Comparison of ENCODE assay signal across 8 cellular contexts in genomic region chr17:38870259-38871165, GRCh38. TPM values are rescaled to one million over a fixed set of nuclear protein-coding genes. Genes with fewer than 3 reads are reported as not detected.
DNase-seq lines count a peak whose midpoint lies in the region; ATAC-seq and TF ChIP-seq lines count a peak whose summit lies in the region.

No MANE protein-coding gene starts in this region.

- peaks cover 54% of the 10 kb centered on the region for H3K4me1 ChIP-seq in adipocyte (ENCODE audit: control insufficient read depth, insufficient read depth, low read length)
- H3K4me1 ChIP-seq in left ventricle myocardium inferior = peaks cover 71% of the 10 kb centered on the region
- peaks cover 40% of the 10 kb centered on the region for H3K4me1 ChIP-seq in rectal smooth muscle tissue (ENCODE audit: control insufficient read depth, insufficient read depth, low read length)

- intact Hi-C loops in left ventricle myocardium inferior (cut with micrococcal nuclease) = no loop called here

- DNase-seq in GM10266 (ENCODE audit: extremely low spot score) (peak; percentile 81), HT1080 (ENCODE audit: low read depth) (peak; percentile 56), T follicular helper cell (ENCODE audit: low read depth) (peak; percentile 50), adipocyte (ENCODE audit: low read depth) (peak; percentile 81), left ventricle myocardium inferior (peak; percentile 79), NCI-H128 (lab: John Stamatoyannopoulos, UW; ENCODE audit: unreplicated experiment) (no peak)

- H3K27me3 ChIP-seq in adipocyte (replicated peaks; ENCODE audit: control insufficient read depth, insufficient read depth, low read length) (no peaks in the 10 kb centered on the region), left ventricle myocardium inferior (ENCODE audit: low read depth) (no peaks in the 10 kb centered on the region), rectal smooth muscle tissue (ENCODE audit: control insufficient read depth, insufficient read depth, low read length) (no peaks in the 10 kb centered on the region)

- H3K9me3 ChIP-seq in adipocyte (ENCODE audit: control insufficient read depth, low read length) (no peaks in the 10 kb centered on the region), left ventricle myocardium inferior (replicated peaks) (no peaks in the 10 kb centered on the region)

- TF ChIP-seq CTCF in GM10266 (IDR thresholded peaks at IDR 0.05; ENCODE audit: control insufficient read depth, insufficient read depth, low read depth, missing control alignments) (no peak), left ventricle myocardium inferior (IDR thresholded peaks at IDR 0.05; ENCODE audit: borderline replicate concordance) (no peak)

- H3K36me3 ChIP-seq in adipocyte (ENCODE audit: control insufficient read depth, insufficient read depth, low read length, severe bottlenecking) (peaks cover 10% of the 10 kb centered on the region), left ventricle myocardium inferior (no peaks in the 10 kb centered on the region), rectal smooth muscle tissue (ENCODE audit: control insufficient read depth, insufficient read depth, low read length) (peaks cover 5% of the 10 kb centered on the region)

- H3K27ac ChIP-seq in left ventricle myocardium inferior (replicated peaks) = peak overlapping the region; percentile 97
- H3K27ac ChIP-seq in rectal smooth muscle tissue (ENCODE audit: low read depth, low read length) = peak overlapping the region; percentile 97

- H3K9ac ChIP-seq in adipocyte (ENCODE audit: low read length) (peak overlapping the region; percentile 100), rectal smooth muscle tissue (ENCODE audit: low read length) (peak overlapping the region; percentile 92)

- ATAC-seq in GM21367 (IDR thresholded peaks at IDR 0.05; ENCODE audit: unreplicated experiment) = no peak

- H3K4me3 ChIP-seq in adipocyte (ENCODE audit: low read length) = peak overlapping the region; percentile 84
- H3K4me3 ChIP-seq in left ventricle myocardium inferior = peak overlapping the region; percentile 99
- peak overlapping the region; percentile 99 for H3K4me3 ChIP-seq in rectal smooth muscle tissue (ENCODE audit: low read length)

RNA-seq across cellular contexts. Expression of gene LASP1, which starts 0.7 kb away (rescaled TPM):
- total RNA-seq in HT1080 (2014; rRNA removed; shearing (Covaris generic)) = 170 and 207 TPM in 2 replicates
- 146 and 160 TPM in 2 replicates for polyA plus RNA-seq in HT1080 (2015; cell fraction: cytosol; rRNA removed)
- polyA plus RNA-seq in HT1080 (2015; cell fraction: nucleus; rRNA removed) = 141 and 149 TPM in 2 replicates
- 29.4 TPM for total RNA-seq in left ventricle myocardium inferior

RNA-seq across cellular contexts. Expression of gene RPL23, which starts 17.0 kb away (rescaled TPM):
- total RNA-seq in HT1080 (2014; rRNA removed; shearing (Covaris generic)) = 1,772 and 2,098 TPM in 2 replicates
- polyA plus RNA-seq in HT1080 (2015; cell fraction: cytosol; rRNA removed) = 1,934 and 2,333 TPM in 2 replicates
- polyA plus RNA-seq in HT1080 (2015; cell fraction: nucleus; rRNA removed) = 538 and 614 TPM in 2 replicates
- 760 TPM for total RNA-seq in left ventricle myocardium inferior

RNA-seq across cellular contexts. Expression of gene CWC25, which starts 45.4 kb away (rescaled TPM):
- total RNA-seq in HT1080 (2014; rRNA removed; shearing (Covaris generic)) = 9.6 and 11.0 TPM in 2 replicates
- polyA plus RNA-seq in HT1080 (2015; cell fraction: cytosol; rRNA removed) = 10.7 and 11.3 TPM in 2 replicates
- 40.2 and 50.2 TPM in 2 replicates for polyA plus RNA-seq in HT1080 (2015; cell fraction: nucleus; rRNA removed)
- total RNA-seq in left ventricle myocardium inferior = 8.7 TPM
